ENCODE assay signal across 1 cellular context in genomic region chr4:83231620-83232056, GRCh38.
TF ChIP-seq lines count a peak whose summit lies in the region.

No MANE protein-coding gene starts in this region.

TF ChIP-seq in HepG2, 621 proteins besides CTCF, POLR2A, EP300 and RAD21 (continued from another document):
- TF ChIP-seq ZBTB40 (IDR thresholded peaks at IDR 0.05) (no peak), ZBTB40 (CRISPR knock-in tag; IDR thresholded peaks at IDR 0.05) (no peak), ZC3H13 (CRISPR knock-in tag; IDR thresholded peaks at IDR 0.05) (no peak)
